Comparison of ENCODE assay signal across 1 cellular context in genomic region chr16:30571444-30572322, GRCh38.
TF ChIP-seq lines count a peak whose summit lies in the region.

TSS of gene ZNF688 (minus strand) at chr16:30571714. CDS start at chr16:30571629, 85 bp downstream.

TF ChIP-seq in HepG2, 621 proteins besides CTCF, POLR2A, EP300 and RAD21 (continued from another document and continues in another):
- no peak for TF ChIP-seq MZF1 (CRISPR knock-in tag; IDR thresholded peaks at IDR 0.05; ENCODE audit: borderline replicate concordance)
- peak; percentile 66 for TF ChIP-seq ZNF143 (CRISPR knock-in tag; IDR thresholded peaks at IDR 0.05)
- no peak for TF ChIP-seq NFKB2 (CRISPR knock-in tag; IDR thresholded peaks at IDR 0.05; ENCODE audit: borderline replicate concordance)
- peak; percentile 66; the same call in 1 of the 2 replicates for TF ChIP-seq EED (CRISPR knock-in tag; IDR thresholded peaks at IDR 0.05)
- TF ChIP-seq WIZ (CRISPR knock-in tag; IDR thresholded peaks at IDR 0.05): no peak
- TF ChIP-seq FOXO4 (CRISPR knock-in tag; conservative IDR thresholded peaks at IDR 0.05): no peak
- TF ChIP-seq PLRG1 (conservative IDR thresholded peaks at IDR 0.05): no peak
- no peak for TF ChIP-seq RAD51 (IDR thresholded peaks at IDR 0.05; ENCODE audit: borderline replicate concordance)
- TF ChIP-seq TCF7 (IDR thresholded peaks at IDR 0.05; ENCODE audit: low read depth): no peak
- no peak for TF ChIP-seq ZNF30 (CRISPR knock-in tag; IDR thresholded peaks at IDR 0.05)
- peak; percentile 99 for TF ChIP-seq TFDP1 (CRISPR knock-in tag; IDR thresholded peaks at IDR 0.05; ENCODE audit: borderline replicate concordance)
- no peak; the same call in 1 of the 2 replicates for TF ChIP-seq CBFB (CRISPR knock-in tag; IDR thresholded peaks at IDR 0.05)
- no peak for TF ChIP-seq TCF12 (IDR thresholded peaks at IDR 0.05)
- TF ChIP-seq TCF12 (CRISPR knock-in tag; IDR thresholded peaks at IDR 0.05): peak; percentile 48; the same call in 1 of the 2 replicates
- no peak for TF ChIP-seq HMG20B (CRISPR knock-in tag; conservative IDR thresholded peaks at IDR 0.05)
- TF ChIP-seq MNT (IDR thresholded peaks at IDR 0.05): peak; percentile 43; the same call in 1 of the 2 replicates
- peak; percentile 53; the same call in 1 of the 2 replicates for TF ChIP-seq DR1 (CRISPR knock-in tag; IDR thresholded peaks at IDR 0.05)
- TF ChIP-seq GABPA (IDR thresholded peaks at IDR 0.05; ENCODE audit: low read depth, low read length): no peak
- peak; percentile 70 for TF ChIP-seq GABPA (CRISPR knock-in tag; IDR thresholded peaks at IDR 0.05; ENCODE audit: low read depth)
- TF ChIP-seq ARID4A (CRISPR knock-in tag; IDR thresholded peaks at IDR 0.05; ENCODE audit: borderline replicate concordance): peak; percentile 99
- TF ChIP-seq ZBTB49 (CRISPR knock-in tag; IDR thresholded peaks at IDR 0.05; ENCODE audit: borderline replicate concordance): no peak
- TF ChIP-seq ZNF136 (CRISPR knock-in tag; IDR thresholded peaks at IDR 0.05; ENCODE audit: low read depth): no peak
- TF ChIP-seq FOXA3 (CRISPR knock-in tag; IDR thresholded peaks at IDR 0.05): peak; percentile 54
- peak; percentile 29 for TF ChIP-seq ZNF770 (CRISPR knock-in tag; IDR thresholded peaks at IDR 0.05)
- TF ChIP-seq POGZ (CRISPR knock-in tag; IDR thresholded peaks at IDR 0.05): no peak; the same call in 1 of the 2 replicates
- no peak for TF ChIP-seq MATR3 (CRISPR knock-in tag; IDR thresholded peaks at IDR 0.05)
- TF ChIP-seq RORA (CRISPR knock-in tag; IDR thresholded peaks at IDR 0.05): no peak
- TF ChIP-seq ZNF841 (CRISPR knock-in tag; IDR thresholded peaks at IDR 0.05; ENCODE audit: borderline replicate concordance): 0 out of 2 replicates have a peak, but pooled peaks have one; percentile 42
- peak; percentile 70 for TF ChIP-seq ZNF501 (CRISPR knock-in tag; IDR thresholded peaks at IDR 0.05)
- no peak; the same call in none of the 2 replicates for TF ChIP-seq ZBTB7A (CRISPR knock-in tag; IDR thresholded peaks at IDR 0.05)
- no peak; the same call in 1 of the 2 replicates for TF ChIP-seq ZBTB21 (CRISPR knock-in tag; IDR thresholded peaks at IDR 0.05)
- TF ChIP-seq ZFP62 (CRISPR knock-in tag; IDR thresholded peaks at IDR 0.05): no peak
- no peak for TF ChIP-seq ZXDC (CRISPR knock-in tag; IDR thresholded peaks at IDR 0.05)
- no peak; the same call in 1 of the 2 replicates for TF ChIP-seq ZNF614 (CRISPR knock-in tag; IDR thresholded peaks at IDR 0.05; ENCODE audit: borderline replicate concordance)
- TF ChIP-seq HMGA1 (CRISPR knock-in tag; conservative IDR thresholded peaks at IDR 0.05): no peak
- peak; percentile 90 for TF ChIP-seq ASH2L (IDR thresholded peaks at IDR 0.05; ENCODE audit: insufficient read length, low read depth, low read length)
- TF ChIP-seq HNF4G (IDR thresholded peaks at IDR 0.05; ENCODE audit: borderline replicate concordance, low read depth, low read length): no peak
- TF ChIP-seq HNF4G (CRISPR knock-in tag; IDR thresholded peaks at IDR 0.05; ENCODE audit: borderline replicate concordance, low read depth): no peak
- no peak for TF ChIP-seq ISX (CRISPR knock-in tag; conservative IDR thresholded peaks at IDR 0.05)
- TF ChIP-seq ARNTL (CRISPR knock-in tag; IDR thresholded peaks at IDR 0.05): peak; percentile 18; the same call in 1 of the 2 replicates
- TF ChIP-seq IKZF4 (CRISPR knock-in tag; IDR thresholded peaks at IDR 0.05; ENCODE audit: borderline replicate concordance, low read depth, not compliant biosample characterization): peak; percentile 7
- peak; percentile 9; the same call in 1 of the 2 replicates for TF ChIP-seq TRAFD1 (CRISPR knock-in tag; IDR thresholded peaks at IDR 0.05; ENCODE audit: borderline replicate concordance)
- peak; percentile 71 for TF ChIP-seq TAF15 (IDR thresholded peaks at IDR 0.05; ENCODE audit: low read depth, low read length, poor library complexity, severe bottlenecking)
- 0 out of 2 replicates have a peak, but pooled peaks have one; percentile 45 for TF ChIP-seq ZNF790 (CRISPR knock-in tag; IDR thresholded peaks at IDR 0.05; ENCODE audit: borderline replicate concordance)
- no peak for TF ChIP-seq HOXA9 (CRISPR knock-in tag; IDR thresholded peaks at IDR 0.05; ENCODE audit: borderline replicate concordance)
- TF ChIP-seq ZNF33A (CRISPR knock-in tag; IDR thresholded peaks at IDR 0.05; ENCODE audit: borderline replicate concordance): peak; percentile 87; the same call in 1 of the 2 replicates
- TF ChIP-seq ZNF572 (CRISPR knock-in tag; IDR thresholded peaks at IDR 0.05): no peak
- TF ChIP-seq ZSCAN31 (CRISPR knock-in tag; IDR thresholded peaks at IDR 0.05; ENCODE audit: low read depth): peak; percentile 88
- peak; percentile 50; the same call in 1 of the 2 replicates for TF ChIP-seq SP2 (CRISPR knock-in tag; IDR thresholded peaks at IDR 0.05)
